Comparison of ENCODE assay signal across 10 cellular contexts in genomic region chr4:20255251-20255586, GRCh38. TPM values are rescaled to one million over a fixed set of nuclear protein-coding genes. Genes with fewer than 3 reads are reported as not detected.
DNase-seq lines count a peak whose midpoint lies in the region; ATAC-seq and TF ChIP-seq lines count a peak whose summit lies in the region.
"Had no signal": no experiment of that assay in that cellular context is flagged by ENCODE, and none has a peak within 500 bp of the region (broad histone marks: within the 10 kb centered on the region; RNA-seq: fewer than 3 reads in every experiment).

No MANE protein-coding gene starts in this region.

- no peak for ATAC-seq in left lung
- no peak for ATAC-seq in CD8-positive, alpha-beta T cell

- H3K79me2 ChIP-seq in mammary epithelial cell (ENCODE audit: insufficient read depth, low read length) = peaks cover 13% of the 10 kb centered on the region

- no peaks in the 10 kb centered on the region for H3K36me3 Mint-ChIP-seq in CD8-positive, alpha-beta T cell

- H3K36me3 ChIP-seq in HEK293 (ENCODE audit: control insufficient read depth in 2 of 2, insufficient read depth in 1 of 2, low read length in 2 of 2) (peaks cover 0 to 63% of the 10 kb centered on the region in 2 experiments; a peak in 2 of 3 replicates), mammary epithelial cell (ENCODE audit: insufficient read depth, low read length) (no peaks in the 10 kb centered on the region), left lung (no peaks in the 10 kb centered on the region), stomach (no peaks in the 10 kb centered on the region)
- no peaks in the 10 kb centered on the region for H3K36me3 ChIP-seq in CD8-positive, alpha-beta T cell (ENCODE audit: insufficient read depth, low read length)

- H3K27me3 ChIP-seq in mammary epithelial cell (ENCODE audit: insufficient read depth, low read length) (no peaks in the 10 kb centered on the region), left lung (peaks cover 18 to 68% of the 10 kb centered on the region in 2 donors), stomach (peaks cover 0 to 48% (median 37%) of the 10 kb centered on the region in 3 donors)
- H3K27me3 ChIP-seq in CD8-positive, alpha-beta T cell (ENCODE audit: insufficient read depth, low read length) = no peaks in the 10 kb centered on the region

- no peak overlapping the region for H3K9ac ChIP-seq in mammary epithelial cell (ENCODE audit: insufficient read depth, low read length)

- H4K20me1 ChIP-seq in mammary epithelial cell (ENCODE audit: insufficient read depth, low read length) = no peaks in the 10 kb centered on the region

- in situ Hi-C loops in mammary epithelial cell (cut with MboI; ENCODE audit: low sequenced_read_pairs in 2 of 2) = no loop called here

- WGBS in mammary epithelial cell (ENCODE audit: low coverage, missing lambda C conversion rate) = 78% methylated on average over 6 of the region's 8 CpGs
- 40 to 49% (median 45%) methylated on average over 8 of the region's 8 CpGs for WGBS in stomach, 5 donors

- dilution Hi-C loops in mammary epithelial cell (cut with HindIII; ENCODE audit: low sequenced_read_pairs) = no loop called here

- no peak for TF ChIP-seq POLR2A in stomach (IDR thresholded peaks at IDR 0.05)

- no peak for TF ChIP-seq CTCF in HEK293 (tag by site-specific recombination; IDR thresholded peaks at IDR 0.05)
- no peak for TF ChIP-seq CTCF in mammary epithelial cell (conservative IDR thresholded peaks at IDR 0.05 in 1 of 2, IDR thresholded peaks at IDR 0.05 in 1 of 2; ENCODE audit: extremely low read depth in 1 of 2, insufficient read depth in 1 of 2, low read depth in 1 of 2, low read length in 2 of 2)
- TF ChIP-seq CTCF in left lung (IDR thresholded peaks at IDR 0.05) = no peak
- TF ChIP-seq CTCF in stomach (IDR thresholded peaks at IDR 0.05) = no peak
- TF ChIP-seq CTCF in CD8-positive, alpha-beta T cell (IDR thresholded peaks at IDR 0.05) = no peak

- peaks cover 2% of the 10 kb centered on the region for H3K4me1 Mint-ChIP-seq in CD8-positive, alpha-beta T cell (ENCODE audit: low read depth)
- H3K4me1 Mint-ChIP-seq: central memory CD8-positive, alpha-beta T cell had no signal

- H3K4me3 ChIP-seq in HEK293 (ENCODE audit: low read depth, low read length) = peak overlapping the region; percentile 84
- peak overlapping the region in 2 of 3 experiments; percentile 62 to 68 for H3K4me3 ChIP-seq in mammary epithelial cell (replicated peaks in 1 of 3; ENCODE audit: insufficient read depth in 1 of 3, low read depth in 2 of 3, low read length in 3 of 3)
- H3K4me3 ChIP-seq in left lung = peak overlapping the region; percentile 47 to 51
- H3K4me3 ChIP-seq in stomach = peak overlapping the region; percentile 53 to 78 (median 64)
- H3K4me3 ChIP-seq in CD8-positive, alpha-beta T cell (ENCODE audit: low read depth, low read length) = no peak overlapping the region

- no peak for TF ChIP-seq EP300 in stomach (IDR thresholded peaks at IDR 0.05)

- peak overlapping the region; percentile 100 for H3K4me2 ChIP-seq in mammary epithelial cell (ENCODE audit: insufficient read depth, low read depth, low read length)

- intact Hi-C loops in mammary epithelial cell (cut with micrococcal nuclease) = no loop called here
- intact Hi-C loops in left lung (cut with DNase I) = no loop called here
- intact Hi-C loops in stomach (cut with DNase I; ENCODE audit: low total_unique reads) = no loop called here
- intact Hi-C loops in CD8-positive, alpha-beta T cell (cut with DNase I, micrococcal nuclease) = no loop called here

- H3K27me3 Mint-ChIP-seq in CD8-positive, alpha-beta T cell (ENCODE audit: low read depth) = peaks cover 41% of the 10 kb centered on the region

- H3K9me3 ChIP-seq in HEK293 (ENCODE audit: control insufficient read depth, insufficient read depth, low read depth, low read length) (no peaks in the 10 kb centered on the region), mammary epithelial cell (replicated peaks; ENCODE audit: insufficient read depth, low read length) (no peaks in the 10 kb centered on the region), left lung (no peaks in the 10 kb centered on the region), stomach (no peaks in the 10 kb centered on the region)
- H3K9me3 ChIP-seq in CD8-positive, alpha-beta T cell (ENCODE audit: low read length) = no peaks in the 10 kb centered on the region

- H3K9me3 Mint-ChIP-seq in CD8-positive, alpha-beta T cell = no peaks in the 10 kb centered on the region

- DNase-seq in mammary epithelial cell (no peak), left lung (no peak), stomach (no peak), NCI-H187 (lab: John Stamatoyannopoulos, UW) (no peak), NCI-H510A (lab: John Stamatoyannopoulos, UW) (no peak), HuH-7.5 (ENCODE audit: low spot score) (no peak)
- no peak for DNase-seq in CD8-positive, alpha-beta T cell
- DNase-seq: stimulated activated CD4-positive, alpha-beta T cell treated with anti-CD3 and anti-CD28 coated beads, Interleukin-2, amount 100 ng/mL, for 48 hours had no signal

- peak overlapping the region; percentile 98 for H2AFZ ChIP-seq in mammary epithelial cell (ENCODE audit: low read depth, low read length)

- H3K4me1 ChIP-seq in HEK293 (ENCODE audit: control insufficient read depth, insufficient read depth, low read length) (0 out of 2 replicates have a peak, but pooled peaks cover 2% of the 10 kb centered on the region), mammary epithelial cell (ENCODE audit: insufficient read depth, low read length) (peaks cover 38% of the 10 kb centered on the region), left lung (peaks cover 0 to 14% of the 10 kb centered on the region in 2 donors), stomach (peaks cover 0 to 51% (median 40%) of the 10 kb centered on the region in 4 donors)
- no peaks in the 10 kb centered on the region for H3K4me1 ChIP-seq in CD8-positive, alpha-beta T cell (ENCODE audit: insufficient read depth, low read length)

- CTCF ChIA-PET in HEK293 (lab: Yijun Ruan, JAX) (no interaction called here), mammary epithelial cell (lab: Charles Lee; ENCODE audit: low non-redundant PET) (no interaction called here)
- CTCF ChIA-PET in CD8-positive, alpha-beta T cell (lab: Charles Lee) = no interaction called here

- no TSS peak for BruUV-seq in mammary epithelial cell (replicated peaks; lab: Mats Ljungman, UMichigan)

- no peak overlapping the region for H3K27ac Mint-ChIP-seq in CD8-positive, alpha-beta T cell

- H3K27ac ChIP-seq in HEK293 (ENCODE audit: extremely low read depth, low read depth, low read length) (peak overlapping the region; percentile 94), mammary epithelial cell (ENCODE audit: insufficient read depth, low read depth, low read length) (no peak overlapping the region), left lung (peak overlapping the region; percentile 37 to 43), stomach (peak overlapping the region in 3 of 5 donors; percentile 9 to 56 (median 32))
- no peak overlapping the region for H3K27ac ChIP-seq in CD8-positive, alpha-beta T cell (ENCODE audit: low read depth, low read length)

- POLR2A ChIA-PET in HEK293 (lab: Yijun Ruan, JAX) = no interaction called here
- POLR2A ChIA-PET in CD8-positive, alpha-beta T cell (lab: Charles Lee) = no interaction called here

- no peak overlapping the region for H3K4me3 Mint-ChIP-seq in CD8-positive, alpha-beta T cell
- H3K4me3 Mint-ChIP-seq: central memory CD8-positive, alpha-beta T cell had no signal

TF ChIP-seq in HEK293, 187 proteins besides CTCF, POLR2A, EP300 and RAD21:
- TF ChIP-seq ZBTB26 (tag by site-specific recombination; optimal IDR thresholded peaks at IDR 0.05) = peak; percentile 7
- peak; percentile 92 for TF ChIP-seq ZBTB17 (tag by site-specific recombination; IDR thresholded peaks at IDR 0.05)
- no peak for TF ChIP-seq PRDM4 (tag by site-specific recombination; IDR thresholded peaks at IDR 0.05)

RNA-seq across cellular contexts. Expression of gene SLIT2, which starts 3.5 kb away (rescaled TPM):
- total RNA-seq in mammary epithelial cell (1 to 10 TPM in 1 of 2 donors, under 1 TPM in 1; 0.17 to 4.2 TPM), left lung (10 to 100 TPM; 56.9 to 66.2 TPM), stomach (10 to 100 TPM in 2 of 5 donors, 1 to 10 TPM in 3; 4.1 to 57.3 (median 9.6) TPM)
- polyA plus RNA-seq in mammary epithelial cell (1.9 TPM), stomach (1 to 10 TPM; 2.1 to 4.6 (median 2.6) TPM)
- 4.9 TPM for polyA minus RNA-seq in mammary epithelial cell
- total RNA-seq in CD8-positive, alpha-beta T cell = not detected

Comparison
In these comparisons a context has a peak if more than half of its experiments do, and no peak if none do; other contexts are left out.
1. H3K27ac ChIP-seq: peak in HEK293 (single experiment), left lung (2 of 2) and stomach (3 of 5); none in mammary epithelial cell (single experiment) and CD8-positive, alpha-beta T cell (single experiment).